15 cellular contexts compared by ENCODE assay signal in the genomic region with DNA sequence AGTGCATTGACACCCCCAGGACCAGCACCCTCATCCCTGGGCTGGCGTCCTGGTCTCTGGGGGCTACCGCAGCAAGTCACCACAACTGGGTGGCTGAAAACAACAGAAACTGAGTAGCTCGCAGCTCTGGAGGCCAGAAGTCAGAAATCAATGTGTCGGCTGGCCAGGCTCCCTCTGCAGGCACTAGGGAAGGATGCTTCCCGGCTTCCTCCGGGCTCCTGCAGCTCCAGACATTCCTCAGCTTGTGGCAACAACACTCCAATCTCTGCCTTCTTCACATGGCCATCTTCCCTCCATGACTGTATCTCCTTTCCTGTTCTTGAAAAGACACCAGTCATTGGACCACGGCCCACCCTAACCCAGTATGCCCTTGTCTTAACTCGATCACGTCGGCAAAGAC.
"Had no signal": no experiment of that assay in that cellular context is flagged by ENCODE, and none has a peak within 500 bp of the region (broad histone marks: within the 10 kb centered on the region; RNA-seq: fewer than 3 reads in every experiment).

No MANE protein-coding gene starts in this region.

- H3K4me1 ChIP-seq: breast epithelium, left lung, parathyroid adenoma, right atrium auricular region, uterus had no signal

- H3K36me3 Mint-ChIP-seq: stimulated activated effector memory CD8-positive, alpha-beta T cell treated with anti-CD3 and anti-CD28 coated beads, Interleukin-12 subunit alpha, Interleukin-12 subunit beta, amount 100 ng/mL, for 72 hours had no signal

- H3K9me3 ChIP-seq: thyroid gland, uterus had no signal

- H3K4me1 Mint-ChIP-seq: memory B cell had no signal

- ATAC-seq: activated CD4-positive, alpha-beta T cell treated with anti-CD3 and anti-CD28 coated beads for 36 hours; activated CD8-positive, alpha-beta T cell treated with anti-CD3 and anti-CD28 coated beads for 36 hours; activated T-cell treated with anti-CD3 and anti-CD28 coated beads, Interleukin-2, amount 50 U/mL, for 72 hours; esophagus mucosa; left lung; stimulated activated effector memory CD8-positive, alpha-beta T cell treated with anti-CD3 and anti-CD28 coated beads, Interleukin-12 subunit alpha, Interleukin-12 subunit beta, amount 100 ng/mL, for 72 hours had no signal

- H3K4me3 ChIP-seq: breast epithelium, left lung, right atrium auricular region, thyroid gland, uterus had no signal

- DNase-seq: activated CD4-positive, alpha-beta T cell treated with anti-CD3 and anti-CD28 coated beads for 36 hours; activated CD8-positive, alpha-beta memory T cell treated with anti-CD3 and anti-CD28 coated beads, Interleukin-2, amount 50 U/mL, for 4 hours; activated CD8-positive, alpha-beta T cell treated with anti-CD3 and anti-CD28 coated beads for 36 hours; activated T-cell treated with anti-CD3 and anti-CD28 coated beads, Interleukin-2, amount 50 U/mL, for 72 hours; left lung; small intestine; thyroid gland; uterus had no signal

- H3K9ac ChIP-seq: parathyroid adenoma had no signal

- H3K27ac Mint-ChIP-seq: activated CD4-positive, alpha-beta T cell treated with anti-CD3 and anti-CD28 coated beads for 36 hours; activated CD8-positive, alpha-beta T cell treated with anti-CD3 and anti-CD28 coated beads for 36 hours; activated T-cell treated with anti-CD3 and anti-CD28 coated beads, Interleukin-2, amount 50 U/mL, for 72 hours; memory B cell; stimulated activated effector memory CD8-positive, alpha-beta T cell treated with anti-CD3 and anti-CD28 coated beads, Interleukin-12 subunit alpha, Interleukin-12 subunit beta, amount 100 ng/mL, for 72 hours had no signal

- H2AFZ ChIP-seq: parathyroid adenoma had no signal

- H3K79me2 ChIP-seq: parathyroid adenoma had no signal

- H3K36me3 ChIP-seq: breast epithelium, left lung, right atrium auricular region, thyroid gland, uterus had no signal

- H3K27me3 ChIP-seq: right atrium auricular region, thyroid gland, uterus had no signal

- H3K4me3 Mint-ChIP-seq: activated CD4-positive, alpha-beta T cell treated with anti-CD3 and anti-CD28 coated beads for 36 hours; activated CD8-positive, alpha-beta T cell treated with anti-CD3 and anti-CD28 coated beads for 36 hours; activated T-cell treated with anti-CD3 and anti-CD28 coated beads, Interleukin-2, amount 50 U/mL, for 72 hours; memory B cell; stimulated activated effector memory CD8-positive, alpha-beta T cell treated with anti-CD3 and anti-CD28 coated beads, Interleukin-12 subunit alpha, Interleukin-12 subunit beta, amount 100 ng/mL, for 72 hours had no signal

- H3K27ac ChIP-seq: breast epithelium, left lung, parathyroid adenoma, right atrium auricular region, thyroid gland, uterus, VCaP had no signal
